Comparison of ENCODE assay signal across 8 cellular contexts in the genomic region with DNA sequence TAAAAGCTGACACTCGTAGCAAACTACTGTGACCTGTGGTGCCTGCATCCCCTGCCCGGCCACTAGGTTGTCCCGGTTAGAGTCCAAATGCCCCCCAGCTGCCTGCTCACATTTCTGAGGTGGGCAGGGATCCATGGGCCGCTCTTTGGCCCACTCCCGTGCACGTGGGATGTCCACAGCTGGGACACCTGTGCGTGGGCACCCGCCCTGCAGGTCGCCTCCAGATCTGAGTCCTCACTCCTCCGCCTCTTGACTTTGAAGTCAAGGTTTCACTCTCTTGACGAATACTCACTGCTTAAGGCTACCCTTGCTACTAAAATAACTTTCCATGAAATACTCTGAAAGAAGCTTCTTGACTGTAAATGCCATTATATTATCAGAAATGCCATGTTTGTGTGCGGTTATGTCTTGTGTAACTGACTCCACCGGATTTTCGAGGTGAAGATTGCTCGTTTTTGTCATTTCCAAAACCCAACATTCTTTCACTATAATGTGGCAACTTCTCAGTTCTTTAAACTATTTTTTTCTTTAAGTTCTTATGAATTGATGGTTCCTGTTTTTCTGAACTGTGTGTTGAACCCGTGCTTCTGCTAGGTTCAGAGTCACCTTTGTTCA.
DNase-seq lines count a peak whose midpoint lies in the region; ATAC-seq and TF ChIP-seq lines count a peak whose summit lies in the region.
"Not testable (repeated sequence)": the region's sequence is repeated elsewhere in the genome, so short reads cannot be mapped to it uniquely, and the experiment has no call there.

No MANE protein-coding gene starts in this region.

- 78% methylated on average over 15 of the region's 16 CpGs for WGBS in smooth muscle cell (ENCODE audit: low lambda C conversion rate)

- H3K79me2 ChIP-seq in ACC112 (ENCODE audit: control insufficient read depth, insufficient read depth, low read length, unreplicated experiment) = peaks cover 52% of the 10 kb centered on the region
- H3K79me2 ChIP-seq in smooth muscle cell (ENCODE audit: low read depth) = peaks cover 19% of the 10 kb centered on the region

- not testable (repeated sequence) for H3F3A ChIP-seq in smooth muscle cell (ENCODE audit: low read depth)

- H3K4me1 Mint-ChIP-seq in activated CD4-positive, alpha-beta T cell treated with anti-CD3 and anti-CD28 coated beads, Interleukin-2, amount 10 ng/mL, durations not matched to agents 24 days and 14 days = peaks cover 28% of the 10 kb centered on the region

- not testable (repeated sequence) for H3K36me3 ChIP-seq in ACC112 (ENCODE audit: insufficient read depth, low read length); smooth muscle cell (ENCODE audit: low read depth)

- DNase-seq in HL-60 (ENCODE audit: low read depth in 1 of 2, low spot score in 1 of 2) = peak in 1 of 2 experiments; percentile 74
- peak; percentile 73 for DNase-seq in activated CD4-positive, alpha-beta T cell treated with anti-CD3 and anti-CD28 coated beads, Interleukin-2, amount 10 ng/mL, durations not matched to agents 24 days and 14 days
- peak; percentile 28 for DNase-seq in activated naive CD4-positive, alpha-beta T cell treated with anti-CD3 and anti-CD28 coated beads, Interleukin-2, amount 50 U/mL, for 16 hours
- DNase-seq in smooth muscle cell (lab: John Stamatoyannopoulos, UW; ENCODE audit: unreplicated experiment) = not testable (repeated sequence)

- H3K36me3 Mint-ChIP-seq in activated CD4-positive, alpha-beta T cell treated with anti-CD3 and anti-CD28 coated beads, Interleukin-2, amount 10 ng/mL, durations not matched to agents 24 days and 14 days (ENCODE audit: low read depth) = peaks cover 23% of the 10 kb centered on the region

- H2AFZ ChIP-seq in ACC112 (ENCODE audit: low read length, unreplicated experiment); smooth muscle cell (ENCODE audit: low read depth): not testable (repeated sequence)

- not testable (repeated sequence) for H3K27me3 ChIP-seq in ACC112 (ENCODE audit: insufficient read depth, low read length); HL-60 (ENCODE audit: insufficient read depth, poor library complexity, severe bottlenecking); smooth muscle cell (ENCODE audit: low read depth)

- not testable (repeated sequence) for H3K9me3 ChIP-seq in smooth muscle cell (replicated peaks; ENCODE audit: low read depth)

- TF ChIP-seq CTCF in HL-60 (IDR thresholded peaks at IDR 0.05; ENCODE audit: insufficient read depth, low read length); smooth muscle cell (IDR thresholded peaks at IDR 0.05; ENCODE audit: borderline replicate concordance, insufficient read depth, poor library complexity, severe bottlenecking): not testable (repeated sequence)

- not testable (repeated sequence) for H3K9me3 Mint-ChIP-seq in activated CD4-positive, alpha-beta T cell treated with anti-CD3 and anti-CD28 coated beads, Interleukin-2, amount 10 ng/mL, durations not matched to agents 24 days and 14 days

- H3K4me3 ChIP-seq in ACC112 (ENCODE audit: low read depth, low read length); HL-60 (replicated peaks; ENCODE audit: insufficient read depth, low read length); smooth muscle cell: not testable (repeated sequence)

- H3K27ac ChIP-seq in ACC112 (ENCODE audit: low read depth, low read length) (0 out of 2 replicates have a peak overlapping the region, but pooled peaks have one; percentile 13), HL-60 (replicated peaks) (peak overlapping the region; percentile 87), smooth muscle cell (ENCODE audit: low read depth) (peak overlapping the region; percentile 44)

- H3K4me1 ChIP-seq in ACC112 (ENCODE audit: control insufficient read depth, insufficient read depth, low read length, unreplicated experiment) = peaks cover 19% of the 10 kb centered on the region
- not testable (repeated sequence) for H3K4me1 ChIP-seq in smooth muscle cell (ENCODE audit: low read depth)

- peak overlapping the region; percentile 96 for H3K27ac Mint-ChIP-seq in activated CD4-positive, alpha-beta T cell treated with anti-CD3 and anti-CD28 coated beads, Interleukin-2, amount 10 ng/mL, durations not matched to agents 24 days and 14 days

- H3K27me3 Mint-ChIP-seq in activated CD4-positive, alpha-beta T cell treated with anti-CD3 and anti-CD28 coated beads, Interleukin-2, amount 10 ng/mL, durations not matched to agents 24 days and 14 days = not testable (repeated sequence)

- ATAC-seq in GM18858 (IDR thresholded peaks at IDR 0.05; ENCODE audit: unreplicated experiment) (peak; percentile 48), GM21447 (IDR thresholded peaks at IDR 0.05; ENCODE audit: unreplicated experiment) (peak; percentile 55), HG02870 (IDR thresholded peaks at IDR 0.05; ENCODE audit: unreplicated experiment) (peak; percentile 51)

- peak overlapping the region; percentile 65 for H3K4me2 ChIP-seq in smooth muscle cell

- H3K4me3 Mint-ChIP-seq in activated CD4-positive, alpha-beta T cell treated with anti-CD3 and anti-CD28 coated beads, Interleukin-2, amount 10 ng/mL, durations not matched to agents 24 days and 14 days = peak overlapping the region; percentile 74

- not testable (repeated sequence) for H3K9ac ChIP-seq in smooth muscle cell (ENCODE audit: low read depth)

- intact Hi-C loops in activated CD4-positive, alpha-beta T cell treated with anti-CD3 and anti-CD28 coated beads, Interleukin-2, amount 10 ng/mL, durations not matched to agents 24 days and 14 days (cut with micrococcal nuclease) = loop anchor here (10.0 kb wide), 1 partner anchor 364 kb away; no protein-coding TSS in a partner anchor

- H4K20me1 ChIP-seq in smooth muscle cell (ENCODE audit: low read depth) = peaks cover 25% of the 10 kb centered on the region

Comparison
In these comparisons a context has a peak if more than half of its experiments do, and no peak if none do; other contexts are left out.
1. H3K27ac ChIP-seq: peak in every context shown above with its lines; median percentile 87 in HL-60; 44 in smooth muscle cell; 13 in ACC112.